In the genomic region with DNA sequence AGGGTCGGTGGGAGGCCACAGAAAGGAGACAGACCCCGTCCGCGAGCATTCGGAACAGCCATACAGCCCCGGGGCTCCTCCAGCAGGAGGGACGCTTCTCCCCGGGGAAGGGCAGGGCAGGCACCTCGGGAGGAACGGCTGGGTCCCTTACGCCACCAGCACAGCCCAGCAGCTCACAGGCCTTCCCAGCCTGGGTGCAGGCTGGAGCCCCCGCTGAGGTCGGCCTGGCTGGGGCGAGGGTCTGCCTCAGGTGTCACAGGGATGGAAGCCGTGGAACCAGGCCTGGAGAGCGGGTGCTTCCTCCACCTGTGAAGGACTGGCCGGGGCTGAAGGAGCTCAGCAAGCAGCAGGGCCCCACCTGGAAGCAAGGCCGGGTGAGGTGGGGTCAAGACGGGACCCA, we compare ENCODE assay signal across 14 cellular contexts.
DNase-seq lines count a peak whose midpoint lies in the region; ATAC-seq and TF ChIP-seq lines count a peak whose summit lies in the region.
"Had no signal": no experiment of that assay in that cellular context is flagged by ENCODE, and none has a peak within 500 bp of the region (broad histone marks: within the 10 kb centered on the region; RNA-seq: fewer than 3 reads in every experiment).

No MANE protein-coding gene starts in this region.

- no peaks in the 10 kb centered on the region for H3K4me1 ChIP-seq in right atrium auricular region
- H3K4me1 ChIP-seq in NT2/D1 (ENCODE audit: insufficient read depth, insufficient read length): peaks cover 2% of the 10 kb centered on the region
- no peaks in the 10 kb centered on the region for H3K4me1 ChIP-seq in lower lobe of right lung
- no peaks in the 10 kb centered on the region for H3K4me1 ChIP-seq in spleen

- H3K4me3 ChIP-seq in right atrium auricular region: no peak overlapping the region
- H3K4me3 ChIP-seq in NT2/D1 (ENCODE audit: insufficient read length, low read depth): no peak overlapping the region
- no peak overlapping the region for H3K4me3 ChIP-seq in lower lobe of right lung
- H3K4me3 ChIP-seq in spleen: no peak overlapping the region

- TF ChIP-seq POLR2A in spleen (IDR thresholded peaks at IDR 0.05): no peak

- H3K9me3 ChIP-seq in right atrium auricular region (no peaks in the 10 kb centered on the region), NT2/D1 (ENCODE audit: insufficient read depth, low read length) (no peaks in the 10 kb centered on the region), lower lobe of right lung (no peaks in the 10 kb centered on the region), spleen (no peaks in the 10 kb centered on the region)

- TF ChIP-seq CTCF in right atrium auricular region (IDR thresholded peaks at IDR 0.05): no peak
- no peak for TF ChIP-seq CTCF in lower lobe of right lung (IDR thresholded peaks at IDR 0.05)
- no peak for TF ChIP-seq CTCF in spleen (IDR thresholded peaks at IDR 0.05 in 8 of 11, conservative IDR thresholded peaks at IDR 0.05 in 3 of 11)

- H3K27me3 ChIP-seq in right atrium auricular region (peaks cover 0 to 4% of the 10 kb centered on the region in 2 donors), NT2/D1 (ENCODE audit: insufficient read depth, insufficient read length) (no peaks in the 10 kb centered on the region), lower lobe of right lung (ENCODE audit: low read depth) (peaks cover 13% of the 10 kb centered on the region), spleen (replicated peaks in 1 of 7) (peaks cover 0 to 35% (median 0%) of the 10 kb centered on the region in 7 donors)

- H3K36me3 ChIP-seq in right atrium auricular region (no peaks in the 10 kb centered on the region), NT2/D1 (ENCODE audit: insufficient read depth, insufficient read length, low read length) (no peaks in the 10 kb centered on the region), lower lobe of right lung (no peaks in the 10 kb centered on the region), spleen (no peaks in the 10 kb centered on the region)

- DNase-seq in Right ventricle myocardium inferior (ENCODE audit: missing footprints) (peak; percentile 51), right atrium auricular region (ENCODE audit: low spot score) (no peak), NT2/D1 (ENCODE audit: low read depth, low spot score) (no peak), lower lobe of right lung (peak; percentile 28), spleen (peak; percentile 60), H4 (ENCODE audit: low spot score) (no peak), NOMO-1 treated with dmso at 0.1 percent for 144 hours (lab: John Stamatoyannopoulos, UW; ENCODE audit: unreplicated experiment) (no peak), mucosa of gallbladder (ENCODE audit: low spot score) (no peak)
- DNase-seq: 8988T; ACHN; C1 segment of cervical spinal cord; CD4-positive, alpha-beta memory T cell; DMS79; IMR-90 had no signal

- ATAC-seq in Right ventricle myocardium inferior: no peak
- ATAC-seq in lower lobe of right lung: no peak

- H3K27ac ChIP-seq in right atrium auricular region: no peak overlapping the region
- no peak overlapping the region for H3K27ac ChIP-seq in lower lobe of right lung
- no peak overlapping the region for H3K27ac ChIP-seq in spleen

- whole genome bisulfite sequencing in spleen, 5 donors: 83 to 94% (median 92%) methylated on average over 16 to 19 of the region's 19 CpGs

- H3K9ac ChIP-seq in NT2/D1 (ENCODE audit: insufficient read length, low read depth): peak overlapping the region; percentile 21

- intact Hi-C loops in Right ventricle myocardium inferior (cut with DNase I): no loop called here
- intact Hi-C loops in lower lobe of right lung (cut with DNase I): no loop called here
- intact Hi-C loops in spleen (cut with DNase I; ENCODE audit: low total_unique reads): no loop called here

Comparison
In these comparisons a context has a peak if more than half of its experiments do, and no peak if none do; other contexts are left out.
1. DNase-seq: peak in Right ventricle myocardium inferior (single experiment), lower lobe of right lung (single experiment) and spleen (single experiment); none in right atrium auricular region (single experiment), NT2/D1 (single experiment), H4 (single experiment), NOMO-1 treated with dmso at 0.1 percent for 144 hours (single experiment) and mucosa of gallbladder (single experiment).